ENCODE assay signal across 22 cellular contexts in genomic region chr14:74522740-74523139, GRCh38. TPM values are rescaled to one million over a fixed set of nuclear protein-coding genes. Genes with fewer than 3 reads are reported as not detected.
A peak's percentile ranks its signal among the peaks of the same experiment; 100 is the strongest.
DNase-seq lines count a peak whose midpoint lies in the region; FAIRE-seq and TF ChIP-seq lines count a peak whose summit lies in the region.
"Had no signal": no experiment of that assay in that cellular context is flagged by ENCODE, and none has a peak within 500 bp of the region (broad histone marks: within the 10 kb centered on the region; RNA-seq: fewer than 3 reads in every experiment).

No MANE protein-coding gene starts in this region.

- H3K4me1 ChIP-seq in breast epithelium (peaks cover 0 to 16% of the 10 kb centered on the region in 2 donors), H1 (replicated peaks in 1 of 4; ENCODE audit: control insufficient read depth in 3 of 4, insufficient read depth in 4 of 4, low read length in 3 of 4) (peaks cover 0 to 6% (median 3%) of the 10 kb centered on the region in 4 experiments; a peak in 3 of 7 replicates)
- H3K4me1 ChIP-seq: A549, Caco-2 had no signal

- CTCF ChIA-PET in MCF 10A (lab: Yijun Ruan, JAX) = no interaction called here
- CTCF ChIA-PET in H1 (lab: Charles Lee; ENCODE audit: partially characterized antibody) = interaction anchor here (0.7 to 1.4 kb wide), 2 partner anchors 9 to 86 kb away, joined by 3 to 4 read pairs; no protein-coding TSS in a partner anchor
- CTCF ChIA-PET in activated naive CD4-positive, alpha-beta T cell treated with anti-CD3 and anti-CD28 coated beads for 36 hours (lab: Charles Lee) = no interaction called here

- H2BK5ac ChIP-seq in H1 (ENCODE audit: low read depth, low read length) = no peak overlapping the region

- TF ChIP-seq POLR2A in breast epithelium (IDR thresholded peaks at IDR 0.05) (no peak), H1 (IDR thresholded peaks at IDR 0.05; ENCODE audit: control extremely low read depth in 1 of 2, low read depth in 2 of 2, low read length in 2 of 2) (no peak)

- H3K23ac ChIP-seq in H1 (ENCODE audit: insufficient read length) = no peak overlapping the region

- BruUV-seq in MCF 10A (replicated peaks; lab: Mats Ljungman, UMichigan) = no TSS peak

- H3K23me2 ChIP-seq in H1 (ENCODE audit: low read depth, low read length) = no peaks in the 10 kb centered on the region

- POLR2A ChIA-PET in MCF 10A (lab: Yijun Ruan, JAX) (no interaction called here), H1 (lab: Charles Lee; ENCODE audit: partially characterized antibody) (no interaction called here)

- H3K27ac ChIP-seq in breast epithelium (peak overlapping the region; percentile 74 to 87), H1 (ENCODE audit: low read depth, low read length) (no peak overlapping the region)
- H3K27ac ChIP-seq: 22Rv1, A549, C4-2B, GM23248, HL-60 had no signal

- 90% methylated on average over 7 of the region's 7 CpGs; no CpG with 5 or more reads in 1 of the 2 experiments for WGBS in H1 (ENCODE audit: extremely low coverage in 1 of 2, insufficient coverage in 1 of 2, insufficient read length in 1 of 2, insufficient replicate concordance in 2 of 2, low coverage in 1 of 2, low lambda C conversion rate in 2 of 2, missing lambda C conversion rate in 1 of 2), 2 experiments

- no peaks in the 10 kb centered on the region for H3K9me3 Mint-ChIP-seq in MCF 10A (ENCODE audit: unreplicated experiment)
- no peaks in the 10 kb centered on the region for H3K9me3 Mint-ChIP-seq in activated naive CD4-positive, alpha-beta T cell treated with anti-CD3 and anti-CD28 coated beads for 36 hours
- H3K9me3 Mint-ChIP-seq: CD4-positive, alpha-beta T cell had no signal

- DNase-seq in breast epithelium (ENCODE audit: low spot score in 2 of 2) (no peak), MCF 10A (ENCODE audit: unreplicated experiment) (no peak), H1 (ENCODE audit: low read depth in 1 of 2, low spot score in 2 of 2) (no peak), posterior vena cava (ENCODE audit: low spot score) (peak; percentile 63), LoVo (ENCODE audit: low spot score) (no peak), SKM-1 treated with dmso at 0.1 percent for 144 hours (lab: John Stamatoyannopoulos, UW; ENCODE audit: unreplicated experiment) (no peak)
- DNase-seq in activated naive CD4-positive, alpha-beta T cell treated with anti-CD3 and anti-CD28 coated beads for 36 hours = no peak
- DNase-seq: AML-193; Caco-2; CD4-positive, alpha-beta T cell; GM23248; HCEC 1CT; IMR-90 had no signal

- TF ChIP-seq CTCF in breast epithelium (IDR thresholded peaks at IDR 0.05) (no peak), MCF 10A (IDR thresholded peaks at IDR 0.05; ENCODE audit: unreplicated experiment) (no peak), H1 (IDR thresholded peaks at IDR 0.05; ENCODE audit: control extremely low read depth in 1 of 3, insufficient read depth in 1 of 3, low read depth in 1 of 3, low read length in 3 of 3) (no peak)

- no peak overlapping the region for H2AK5ac ChIP-seq in H1 (ENCODE audit: low read depth, low read length)

- no peak overlapping the region for H3K56ac ChIP-seq in H1 (replicated peaks; ENCODE audit: insufficient read length, low read depth, low read length)

- H3K36me3 ChIP-seq in breast epithelium (no peaks in the 10 kb centered on the region), H1 (ENCODE audit: control insufficient read depth in 2 of 4, insufficient read depth in 4 of 4, low read length in 3 of 4) (no peaks in the 10 kb centered on the region)

- H3K27me3 ChIP-seq in breast epithelium = no peaks in the 10 kb centered on the region
- H3K27me3 ChIP-seq in H1 (replicated peaks in 1 of 4; ENCODE audit: control insufficient read depth in 3 of 4, extremely low read depth in 1 of 4, insufficient read depth in 3 of 4, low read length in 3 of 4) = no peaks in the 10 kb centered on the region; a peak in 1 of 7 replicates

- intact Hi-C loops in breast epithelium (cut with DNase I; ENCODE audit: low total_unique reads) (no loop called here), MCF 10A (cut with micrococcal nuclease) (no loop called here), posterior vena cava (cut with DNase I) (no loop called here)
- intact Hi-C loops in activated naive CD4-positive, alpha-beta T cell treated with anti-CD3 and anti-CD28 coated beads for 36 hours (cut with micrococcal nuclease) = no loop called here

- peak overlapping the region; percentile 37; the same call in 1 of the 2 replicates for H4K8ac ChIP-seq in H1 (ENCODE audit: extremely low read depth, insufficient read depth, low read length)

- H4K91ac ChIP-seq in H1 (replicated peaks; ENCODE audit: insufficient read length, low read length) = no peak overlapping the region

- TF ChIP-seq RAD21 in H1 (IDR thresholded peaks at IDR 0.05 in 1 of 2, conservative IDR thresholded peaks at IDR 0.05 in 1 of 2; ENCODE audit: low read depth in 2 of 2, low read length in 2 of 2) = no peak

- H3K9ac ChIP-seq in H1 (replicated peaks in 1 of 4; ENCODE audit: extremely low read depth in 1 of 4, low read depth in 3 of 4, low read length in 3 of 4) = no peak overlapping the region
- H3K9ac ChIP-seq: GM23248 had no signal

- no peaks in the 10 kb centered on the region for H3K27me3 Mint-ChIP-seq in MCF 10A (ENCODE audit: insufficient read depth, unreplicated experiment)
- H3K27me3 Mint-ChIP-seq in activated naive CD4-positive, alpha-beta T cell treated with anti-CD3 and anti-CD28 coated beads for 36 hours (ENCODE audit: low read depth) = peaks cover 2% of the 10 kb centered on the region

- FAIRE-seq in H1 (lab: Jason Lieb, UNC) = no peak
- FAIRE-seq: A549, D721Med, G401.6, GM12892, GM18507, H54 had no signal

- no peaks in the 10 kb centered on the region for H3K79me1 ChIP-seq in H1 (ENCODE audit: low read depth, low read length)

- no peak overlapping the region for H2BK15ac ChIP-seq in H1 (ENCODE audit: low read length)

- no peak overlapping the region for H3K4ac ChIP-seq in H1 (replicated peaks; ENCODE audit: insufficient read length, low read depth, low read length)

- H4K20me1 ChIP-seq in H1 (replicated peaks in 1 of 2; ENCODE audit: control insufficient read depth in 1 of 2, insufficient read depth in 2 of 2, low read length in 2 of 2) = no peaks in the 10 kb centered on the region

- H3K9me3 ChIP-seq in breast epithelium = no peaks in the 10 kb centered on the region
- no peaks in the 10 kb centered on the region for H3K9me3 ChIP-seq in H1 (ENCODE audit: insufficient read depth in 2 of 2, low read depth in 1 of 2, low read length in 1 of 2)
- H3K9me3 ChIP-seq: A549, Caco-2 had no signal

- no peak overlapping the region for H4K5ac ChIP-seq in H1 (ENCODE audit: insufficient read length, low read depth, low read length)

- H3K4me3 ChIP-seq in breast epithelium (no peak overlapping the region), H1 (ENCODE audit: extremely low read depth in 1 of 4, insufficient read depth in 2 of 4, low read depth in 3 of 4, low read length in 4 of 4) (no peak overlapping the region)
- H3K4me3 ChIP-seq: A549, GM23248 had no signal

- no peaks in the 10 kb centered on the region for H3K36me3 Mint-ChIP-seq in MCF 10A (ENCODE audit: insufficient read depth, unreplicated experiment)
- no peaks in the 10 kb centered on the region for H3K36me3 Mint-ChIP-seq in activated naive CD4-positive, alpha-beta T cell treated with anti-CD3 and anti-CD28 coated beads for 36 hours (ENCODE audit: low read depth)

- no peak overlapping the region for H3K4me3 Mint-ChIP-seq in MCF 10A (ENCODE audit: unreplicated experiment)
- no peak overlapping the region for H3K4me3 Mint-ChIP-seq in activated naive CD4-positive, alpha-beta T cell treated with anti-CD3 and anti-CD28 coated beads for 36 hours
- H3K4me3 Mint-ChIP-seq: CD4-positive, alpha-beta T cell had no signal

- no peak overlapping the region for H3K18ac ChIP-seq in H1 (ENCODE audit: extremely low read depth, low read length)

- no peak overlapping the region for H3K14ac ChIP-seq in H1 (ENCODE audit: insufficient read length)

- no peak overlapping the region for H2BK20ac ChIP-seq in H1 (ENCODE audit: low read length)

- H2AFZ ChIP-seq in H1 (ENCODE audit: low read length) = no peak overlapping the region
- H2AFZ ChIP-seq: GM23248 had no signal

- H3K4me1 Mint-ChIP-seq in MCF 10A (ENCODE audit: insufficient read depth, unreplicated experiment) = no peaks in the 10 kb centered on the region
- no peaks in the 10 kb centered on the region for H3K4me1 Mint-ChIP-seq in activated naive CD4-positive, alpha-beta T cell treated with anti-CD3 and anti-CD28 coated beads for 36 hours (ENCODE audit: low read depth)

- no peak for TF ChIP-seq EP300 in H1 (IDR thresholded peaks at IDR 0.05; ENCODE audit: borderline replicate concordance in 1 of 2, low read depth in 2 of 2, low read length in 2 of 2)

- H2BK120ac ChIP-seq in H1 (replicated peaks; ENCODE audit: low read depth, low read length) = no peak overlapping the region

- H3K27ac Mint-ChIP-seq in MCF 10A (ENCODE audit: low read depth, unreplicated experiment) = no peak overlapping the region
- no peak overlapping the region for H3K27ac Mint-ChIP-seq in activated naive CD4-positive, alpha-beta T cell treated with anti-CD3 and anti-CD28 coated beads for 36 hours
- H3K27ac Mint-ChIP-seq: CD4-positive, alpha-beta T cell had no signal

- H3K4me2 ChIP-seq in H1 (ENCODE audit: insufficient read depth in 1 of 2, low read depth in 2 of 2, low read length in 2 of 2) = no peak overlapping the region
- H3K4me2 ChIP-seq: A549 had no signal

- H2BK12ac ChIP-seq in H1 (ENCODE audit: low read depth, low read length) = no peak overlapping the region

- H3K79me2 ChIP-seq in H1 (ENCODE audit: control insufficient read depth in 1 of 2, insufficient read depth in 2 of 2, low read length in 2 of 2) = no peaks in the 10 kb centered on the region

RNA-seq across cellular contexts. Expression of gene ISCA2, which starts 29.2 kb away (rescaled TPM):
- total RNA-seq in breast epithelium = 10 to 100 TPM; 17.3 to 31.8 (median 21.3) TPM
- 13.9 and 21.1 TPM in 2 replicates for total RNA-seq in MCF 10A (2022)
- total RNA-seq in H1 (2021; fragmentation: NEBNext Ultra II Directional; extraction: Animal tissue kit (Norgen Biotek cat#: 25700)) = 43.5 and 51.5 TPM in 2 replicates
- 58.2 and 78.6 TPM in 2 replicates for polyA plus RNA-seq in H1 (2011; rRNA removed)
- polyA plus RNA-seq in H1 (2011; cell fraction: cytosol; rRNA removed) = 56.9 TPM
- 14.9 TPM for polyA plus RNA-seq in H1 (2011; cell fraction: nucleus; rRNA removed)
- polyA plus RNA-seq in H1 (2012, experiment 1 of 2) = 29.6 to 43.0 TPM (median 33.9 TPM) in 4 replicates
- polyA plus RNA-seq in H1 (2012, experiment 2 of 2) = 100 TPM
- 37.6 TPM for polyA plus RNA-seq in H1 (2013, experiment 1 of 2)
- polyA plus RNA-seq in H1 (2013, experiment 2 of 2) = 40.2 TPM
- 13.1 and 13.7 TPM in 2 replicates for polyA minus RNA-seq in H1 (2011; rRNA and poly(A)+ RNA removed)
- 20.4 TPM for polyA minus RNA-seq in H1 (2011; cell fraction: cytosol; rRNA and poly(A)+ RNA removed)
- 8.2 TPM for polyA minus RNA-seq in H1 (2011; cell fraction: nucleus; rRNA and poly(A)+ RNA removed)
- 10 to 100 TPM in 1 of 2 donors, 1 to 10 TPM in 1; 9.3 to 12.9 TPM for total RNA-seq in posterior vena cava
- 10 to 100 TPM; 27.7 to 30.9 TPM for total RNA-seq in activated naive CD4-positive, alpha-beta T cell treated with anti-CD3 and anti-CD28 coated beads for 36 hours

RNA-seq across cellular contexts. Expression of gene NPC2, which starts 29.6 kb away (rescaled TPM):
- total RNA-seq in breast epithelium = 100 to 1,000 TPM; 277 to 663 (median 594) TPM
- 105 and 128 TPM in 2 replicates for total RNA-seq in MCF 10A (2022)
- 168 and 178 TPM in 2 replicates for total RNA-seq in H1 (2021; fragmentation: NEBNext Ultra II Directional; extraction: Animal tissue kit (Norgen Biotek cat#: 25700))
- 258 and 287 TPM in 2 replicates for polyA plus RNA-seq in H1 (2011; rRNA removed)
- polyA plus RNA-seq in H1 (2011; cell fraction: cytosol; rRNA removed) = 273 TPM
- 288 TPM for polyA plus RNA-seq in H1 (2011; cell fraction: nucleus; rRNA removed)
- polyA plus RNA-seq in H1 (2012, experiment 1 of 2) = 283 to 375 TPM (median 345 TPM) in 4 replicates
- 241 TPM for polyA plus RNA-seq in H1 (2012, experiment 2 of 2)
- polyA plus RNA-seq in H1 (2013, experiment 1 of 2) = 424 TPM
- polyA plus RNA-seq in H1 (2013, experiment 2 of 2) = 546 TPM
- 253 and 295 TPM in 2 replicates for polyA minus RNA-seq in H1 (2011; rRNA and poly(A)+ RNA removed)
- 120 TPM for polyA minus RNA-seq in H1 (2011; cell fraction: cytosol; rRNA and poly(A)+ RNA removed)
- 120 TPM for polyA minus RNA-seq in H1 (2011; cell fraction: nucleus; rRNA and poly(A)+ RNA removed)
- 100 to 1,000 TPM; 147 to 224 TPM for total RNA-seq in posterior vena cava
- 10 to 100 TPM; 36.3 to 38.0 TPM for total RNA-seq in activated naive CD4-positive, alpha-beta T cell treated with anti-CD3 and anti-CD28 coated beads for 36 hours
